Comparison of ENCODE assay signal across 30 cellular contexts in the genomic region with DNA sequence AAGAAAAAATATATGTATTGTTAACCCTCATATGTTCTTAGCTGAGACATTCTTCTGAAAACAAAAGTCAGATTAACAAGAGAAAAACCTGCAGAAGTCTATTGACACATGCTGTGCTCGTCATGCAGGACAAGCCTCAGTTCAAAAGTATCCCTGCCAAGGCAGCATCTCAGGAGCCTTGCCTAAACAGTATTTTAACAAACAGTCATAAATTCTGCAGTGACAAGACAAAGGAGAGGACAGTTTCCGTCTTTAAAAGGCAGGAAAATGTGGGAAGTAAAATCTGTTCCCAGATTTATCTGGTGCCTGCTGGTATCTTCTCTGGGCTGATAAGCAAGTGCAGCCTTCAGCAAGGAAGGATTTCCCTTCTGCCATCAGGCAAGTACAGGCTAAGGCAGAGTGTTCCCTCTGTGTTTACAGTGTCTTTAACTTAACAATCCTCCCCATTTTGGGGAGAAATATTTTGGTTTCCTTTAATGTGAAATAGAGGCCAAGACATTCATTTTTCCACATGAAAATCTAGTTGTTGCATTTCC.
"Had no signal": no experiment of that assay in that cellular context is flagged by ENCODE, and none has a peak within 500 bp of the region (broad histone marks: within the 10 kb centered on the region; RNA-seq: fewer than 3 reads in every experiment).

No MANE protein-coding gene starts in this region.

- DNase-seq: activated CD4-positive, alpha-beta T cell treated with anti-CD3 and anti-CD28 coated beads, Interleukin-2, amount 50 U/mL, for 1 hour; activated CD8-positive, alpha-beta T cell treated with anti-CD3 and anti-CD28 coated beads for 36 hours; activated gamma-delta T cell treated with Interleukin-2 at 50 U/mL for 16 hours; activated naive CD4-positive, alpha-beta T cell treated with anti-CD3 and anti-CD28 coated beads, Interleukin-2, amount 50 U/mL, for 16 hours; activated T-cell treated with anti-CD3 and anti-CD28 coated beads, Interleukin-2, amount 50 U/mL, for 4 hours; amygdala; central memory CD4-positive, alpha-beta T cell; gastrocnemius medialis; hippocampal formation; left colon; lower lobe of right lung; mesenchymal stem cell; mucosa of descending colon; pancreas; psoas muscle; stimulated activated CD4-positive, alpha-beta T cell treated with anti-CD3 and anti-CD28 coated beads, Interleukin-1b, Interleukin-23, amount 100 ng/mL, for 48 hours; stimulated activated CD4-positive, alpha-beta T cell treated with anti-CD3 and anti-CD28 coated beads, Interleukin-4, amount 100 ng/mL, for 4 hours; stimulated activated CD8-positive, alpha-beta memory T cell treated with anti-CD3 and anti-CD28 coated beads, Interleukin-4, amount 100 ng/mL, for 48 hours; stomach; T-helper 17 cell; T1000; thyroid gland; upper lobe of left lung had no signal

- H3K27ac ChIP-seq: breast epithelium, gastrocnemius medialis, lower lobe of right lung, neutrophil, pancreas, psoas muscle, stomach, thyroid gland, upper lobe of left lung had no signal

- FAIRE-seq: keratinocyte, pancreas had no signal

- H3K9me3 ChIP-seq: breast epithelium, gastrocnemius medialis, lower lobe of right lung, mucosa of descending colon, neutrophil, pancreas, psoas muscle, thyroid gland, upper lobe of left lung had no signal

- H3K4me2 ChIP-seq: smooth muscle cell had no signal

- H3K27me3 ChIP-seq: breast epithelium, neutrophil, pancreas, stomach, thyroid gland, upper lobe of left lung had no signal

- H3K4me1 ChIP-seq: breast epithelium, gastrocnemius medialis, lower lobe of right lung, pancreas, psoas muscle, stomach had no signal

- H3K36me3 ChIP-seq: breast epithelium, gastrocnemius medialis, lower lobe of right lung, neutrophil, pancreas, stomach, thyroid gland, upper lobe of left lung had no signal

- H3K4me1 Mint-ChIP-seq: activated T-helper 17 cell treated with anti-CD3 and anti-CD28 coated beads, Interleukin-2, amount 50 U/mL, for 72 hours; stimulated activated memory B cell treated with anti-CD40 and anti-IgM and Interleukin-4, amounts not matched to agents 10 μg/mL and 1 μg/mL and 100 μg/mL, for 72 hours; T-helper 17 cell had no signal

- H3K27ac Mint-ChIP-seq: activated CD8-positive, alpha-beta T cell treated with anti-CD3 and anti-CD28 coated beads for 36 hours; activated T-helper 17 cell treated with anti-CD3 and anti-CD28 coated beads, Interleukin-2, amount 50 U/mL, for 72 hours; natural killer cell treated with Interleukin-12 subunit alpha and Interleukin-12 subunit beta and Interleukin-15 and Interleukin-18, amount 100 ng/mL, for 72 hours; stimulated activated memory B cell treated with anti-CD40 and anti-IgM and Interleukin-4, amounts not matched to agents 10 μg/mL and 1 μg/mL and 100 μg/mL, for 72 hours; T-helper 17 cell had no signal

- H3K4me3 Mint-ChIP-seq: activated CD8-positive, alpha-beta T cell treated with anti-CD3 and anti-CD28 coated beads for 36 hours; activated T-cell treated with anti-CD3 and anti-CD28 coated beads, Interleukin-2, amount 50 U/mL, for 4 hours; activated T-helper 17 cell treated with anti-CD3 and anti-CD28 coated beads, Interleukin-2, amount 50 U/mL, for 72 hours; natural killer cell treated with Interleukin-12 subunit alpha and Interleukin-12 subunit beta and Interleukin-15 and Interleukin-18, amount 100 ng/mL, for 72 hours; stimulated activated memory B cell treated with anti-CD40 and anti-IgM and Interleukin-4, amounts not matched to agents 10 μg/mL and 1 μg/mL and 100 μg/mL, for 72 hours; T-helper 17 cell had no signal

- ATAC-seq: activated CD8-positive, alpha-beta T cell treated with anti-CD3 and anti-CD28 coated beads for 36 hours; activated T-cell treated with anti-CD3 and anti-CD28 coated beads, Interleukin-2, amount 50 U/mL, for 4 hours; activated T-helper 17 cell treated with anti-CD3 and anti-CD28 coated beads, Interleukin-2, amount 50 U/mL, for 72 hours; gastrocnemius medialis; left colon; lower lobe of right lung; mucosa of descending colon; natural killer cell treated with Interleukin-12 subunit alpha and Interleukin-12 subunit beta and Interleukin-15 and Interleukin-18, amount 100 ng/mL, for 72 hours; pancreas; psoas muscle; stimulated activated memory B cell treated with anti-CD40 and anti-IgM and Interleukin-4, amounts not matched to agents 10 μg/mL and 1 μg/mL and 100 μg/mL, for 72 hours; T-helper 17 cell had no signal

- H3K4me3 ChIP-seq: breast epithelium, gastrocnemius medialis, lower lobe of right lung, mucosa of descending colon, pancreas, psoas muscle, smooth muscle cell, stomach, thyroid gland, upper lobe of left lung had no signal

- H3K36me3 Mint-ChIP-seq: stimulated activated memory B cell treated with anti-CD40 and anti-IgM and Interleukin-4, amounts not matched to agents 10 μg/mL and 1 μg/mL and 100 μg/mL, for 72 hours had no signal

- H3K9me3 Mint-ChIP-seq: activated CD8-positive, alpha-beta T cell treated with anti-CD3 and anti-CD28 coated beads for 36 hours had no signal
